In genomic region chr1:42334240-42335049, GRCh38 we compare ENCODE assay signal across 8 cellular contexts. TPM values are rescaled to one million over a fixed set of nuclear protein-coding genes. Genes with fewer than 3 reads are reported as not detected.
DNase-seq lines count a peak whose midpoint lies in the region; ATAC-seq and TF ChIP-seq lines count a peak whose summit lies in the region.

No MANE protein-coding gene starts in this region.

- H3K9ac ChIP-seq in PC-3 (ENCODE audit: low read length) = peak overlapping the region; percentile 93
- H3K9ac ChIP-seq in rectal smooth muscle tissue (ENCODE audit: low read length) = peak overlapping the region; percentile 75

- peak overlapping the region; percentile 78 for H3K27ac ChIP-seq in PC-3 (ENCODE audit: low read length)
- peak overlapping the region; percentile 89 for H3K27ac ChIP-seq in rectal smooth muscle tissue (ENCODE audit: low read depth, low read length)

- DNase-seq in DMS53 (lab: John Stamatoyannopoulos, UW) = peak; percentile 88
- peak; percentile 55 for DNase-seq in PC-3
- peak; percentile 49 for DNase-seq in astrocyte of the hippocampus (ENCODE audit: low read depth, low spot score)
- DNase-seq in hypothalamus (lab: John Stamatoyannopoulos, UW) = peak in 44 of 51 donors; percentile 4 to 83 (median 56)
- DNase-seq in T-helper 9 cell = no peak

- POLR2A ChIA-PET in PC-3 (lab: Charles Lee; ENCODE audit: unreplicated experiment) = interaction anchor here (0.6 to 0.7 kb wide), 2 partner anchors 141 to 348 kb away, joined by 3 to 4 read pairs; partner anchors contain the start of gene YBX1

- H3K36me3 ChIP-seq in PC-3 (ENCODE audit: low read depth, low read length) (no peaks in the 10 kb centered on the region), rectal smooth muscle tissue (ENCODE audit: control insufficient read depth, insufficient read depth, low read length) (no peaks in the 10 kb centered on the region)

- peak overlapping the region; percentile 90 for H3K4me2 ChIP-seq in PC-3 (ENCODE audit: low read length)

- no peaks in the 10 kb centered on the region for H3K27me3 ChIP-seq in PC-3 (ENCODE audit: low read length)
- H3K27me3 ChIP-seq in rectal smooth muscle tissue (ENCODE audit: control insufficient read depth, insufficient read depth, low read length) = no peaks in the 10 kb centered on the region

- peak; percentile 44 for ATAC-seq in GM19438 (IDR thresholded peaks at IDR 0.05; ENCODE audit: low read depth, unreplicated experiment)
- ATAC-seq in HG03457 (IDR thresholded peaks at IDR 0.05; ENCODE audit: unreplicated experiment) = peak; percentile 46
- peak; percentile 56 for ATAC-seq in PC-3

- H3F3A ChIP-seq in PC-3 (ENCODE audit: low read length, unreplicated experiment) = no peaks in the 10 kb centered on the region

- no peaks in the 10 kb centered on the region for H3K9me2 ChIP-seq in PC-3 (replicated peaks; ENCODE audit: low read length)

- peak overlapping the region; percentile 74 for H3K4me3 ChIP-seq in PC-3 (ENCODE audit: low read length)
- H3K4me3 ChIP-seq in rectal smooth muscle tissue (ENCODE audit: low read length) = peak overlapping the region; percentile 91

- H3K4me1 ChIP-seq in PC-3 (ENCODE audit: insufficient read depth, low read length) (peaks cover 17% of the 10 kb centered on the region), rectal smooth muscle tissue (ENCODE audit: control insufficient read depth, insufficient read depth, low read length) (peaks cover 9% of the 10 kb centered on the region)

- BruUV-seq in PC-3 (replicated peaks; lab: Mats Ljungman, UMichigan) = no TSS peak

- intact Hi-C loops in PC-3 (cut with micrococcal nuclease) = loop anchor here (5.0 to 10.0 kb wide), 3 partner anchors 187 to 490 kb away; partner anchors contain the start of genes C1orf50 and P3H1

- peak overlapping the region; percentile 68 for H2AFZ ChIP-seq in PC-3 (ENCODE audit: low read length)

- no peak for TF ChIP-seq CTCF in PC-3 (conservative IDR thresholded peaks at IDR 0.05; ENCODE audit: low read depth, low read length)

- no peaks in the 10 kb centered on the region for H3K9me3 ChIP-seq in PC-3 (ENCODE audit: low read length)

- peaks cover 46% of the 10 kb centered on the region for H4K20me1 ChIP-seq in PC-3 (ENCODE audit: low read length)

- CTCF ChIA-PET in PC-3 (lab: Charles Lee) = interaction anchor here (0.5 to 0.6 kb wide), 3 partner anchors 11 to 120 kb away, joined by 3 read pairs; no protein-coding TSS in a partner anchor

- peaks cover 68% of the 10 kb centered on the region for H3K79me2 ChIP-seq in PC-3 (ENCODE audit: low read length)

RNA-seq across cellular contexts. Expression of gene FOXJ3, which starts 0.6 kb away (rescaled TPM):
- total RNA-seq in PC-3 (2014; rRNA removed) = 22.7 and 23.4 TPM in 2 replicates

RNA-seq across cellular contexts. Expression of gene RIMKLA, which starts 46.1 kb away (rescaled TPM):
- 3.5 and 4.5 TPM in 2 replicates for total RNA-seq in PC-3 (2014; rRNA removed)
